Comparison of ENCODE assay signal across 10 cellular contexts in genomic region chr14:105059035-105059916, GRCh38. TPM values are rescaled to one million over a fixed set of nuclear protein-coding genes. Genes with fewer than 3 reads are reported as not detected.
A peak's percentile ranks its signal among the peaks of the same experiment; 100 is the strongest.
DNase-seq lines count a peak whose midpoint lies in the region; TF ChIP-seq lines count a peak whose summit lies in the region.
"Had no signal": no experiment of that assay in that cellular context is flagged by ENCODE, and none has a peak within 500 bp of the region (broad histone marks: within the 10 kb centered on the region; RNA-seq: fewer than 3 reads in every experiment).

No MANE protein-coding gene starts in this region.

- peak overlapping the region; percentile 89 for H3K27ac Mint-ChIP-seq in activated CD4-positive, alpha-beta memory T cell treated with anti-CD3 and anti-CD28 coated beads for 36 hours

- peaks cover 45% of the 10 kb centered on the region for H3K4me1 Mint-ChIP-seq in activated CD4-positive, alpha-beta memory T cell treated with anti-CD3 and anti-CD28 coated beads for 36 hours (ENCODE audit: low read depth)

- intact Hi-C loops in activated CD4-positive, alpha-beta memory T cell treated with anti-CD3 and anti-CD28 coated beads for 36 hours (cut with micrococcal nuclease) = loop anchor here (1.0 kb wide), 3 partner anchors 11 to 38 kb away; partner anchors contain the start of gene CDCA4

- CTCF ChIA-PET in HEK293 (lab: Yijun Ruan, JAX) = interaction anchor here (0.9 to 3.8 kb wide), 3 partner anchors 13 to 28 kb away, joined by 4 to 21 read pairs (median 7); no protein-coding TSS in a partner anchor
- CTCF ChIA-PET in activated CD4-positive, alpha-beta memory T cell treated with anti-CD3 and anti-CD28 coated beads for 36 hours (lab: Charles Lee) = interaction anchor here (0.6 to 12.1 kb wide), 8 partner anchors 11 to 1143 kb away, joined by 3 to 179 read pairs (median 5); no protein-coding TSS in a partner anchor

- H3K27ac ChIP-seq in HEK293 (ENCODE audit: extremely low read depth, low read depth, low read length) = no peak overlapping the region
- H3K27ac ChIP-seq: suprapubic skin had no signal

- no peaks in the 10 kb centered on the region for H3K9me3 Mint-ChIP-seq in activated CD4-positive, alpha-beta memory T cell treated with anti-CD3 and anti-CD28 coated beads for 36 hours

- peak; percentile 81 for DNase-seq in activated CD4-positive, alpha-beta memory T cell treated with anti-CD3 and anti-CD28 coated beads for 36 hours
- DNase-seq in fibroblast of mammary gland (ENCODE audit: low read depth) = peak; percentile 12
- DNase-seq in stimulated activated CD4-positive, alpha-beta T cell treated with anti-CD3 and anti-CD28 coated beads, Interleukin-2, amount 100 ng/mL, for 24 hours = peak; percentile 64 to 65
- DNase-seq in NCI-H2081 treated with DMSO at 0.1 percent for 48 hours (lab: John Stamatoyannopoulos, UW) = no peak
- DNase-seq in NCI-H748 treated with DMSO at 0.1 percent for 48 hours (lab: John Stamatoyannopoulos, UW) = no peak
- DNase-seq in GF-D8 (lab: John Stamatoyannopoulos, UW) = no peak
- no peak for DNase-seq in MV-4-11 (lab: John Stamatoyannopoulos, UW)
- DNase-seq: RPMI8226 had no signal

- H3K36me3 ChIP-seq in HEK293 (ENCODE audit: control insufficient read depth in 2 of 2, insufficient read depth in 1 of 2, low read length in 2 of 2) = no peaks in the 10 kb centered on the region
- H3K36me3 ChIP-seq: suprapubic skin had no signal

- peaks cover 42% of the 10 kb centered on the region for H3K36me3 Mint-ChIP-seq in activated CD4-positive, alpha-beta memory T cell treated with anti-CD3 and anti-CD28 coated beads for 36 hours

- H3K4me1 ChIP-seq in HEK293 (ENCODE audit: control insufficient read depth, insufficient read depth, low read length) = no peaks in the 10 kb centered on the region

- TF ChIP-seq CTCF in HEK293 (tag by site-specific recombination; IDR thresholded peaks at IDR 0.05) = peak; percentile 53; the same call in 1 of the 2 replicates
- no peak for TF ChIP-seq CTCF in fibroblast of mammary gland (conservative IDR thresholded peaks at IDR 0.05; ENCODE audit: control insufficient read depth, insufficient read depth, low read depth, low read length)

- no peak overlapping the region for H3K4me3 ChIP-seq in HEK293 (ENCODE audit: low read depth, low read length)
- H3K4me3 ChIP-seq in fibroblast of mammary gland (ENCODE audit: control insufficient read depth, low read depth, low read length) = no peak overlapping the region
- H3K4me3 ChIP-seq: suprapubic skin had no signal

- H3K27me3 Mint-ChIP-seq in activated CD4-positive, alpha-beta memory T cell treated with anti-CD3 and anti-CD28 coated beads for 36 hours = no peaks in the 10 kb centered on the region

- no peaks in the 10 kb centered on the region for H3K9me3 ChIP-seq in HEK293 (ENCODE audit: control insufficient read depth, insufficient read depth, low read depth, low read length)
- H3K9me3 ChIP-seq: suprapubic skin had no signal

- peak overlapping the region; percentile 94 for H3K4me3 Mint-ChIP-seq in activated CD4-positive, alpha-beta memory T cell treated with anti-CD3 and anti-CD28 coated beads for 36 hours

- POLR2A ChIA-PET in HEK293 (lab: Yijun Ruan, JAX) = no interaction called here
- POLR2A ChIA-PET in activated CD4-positive, alpha-beta memory T cell treated with anti-CD3 and anti-CD28 coated beads for 36 hours (lab: Charles Lee) = interaction anchor here (0.7 to 3.1 kb wide), 7 partner anchors 11 to 40 kb away, joined by 3 to 10 read pairs (median 5); no protein-coding TSS in a partner anchor

TF ChIP-seq in HEK293, 187 proteins besides CTCF, POLR2A, EP300 and RAD21:
- TF ChIP-seq ZFHX2 (tag by site-specific recombination; conservative IDR thresholded peaks at IDR 0.05) (0 out of 2 replicates have a peak, but pooled peaks have one; percentile 16), ZNF26 (tag by site-specific recombination; IDR thresholded peaks at IDR 0.05) (no peak), ZNF843 (tag by site-specific recombination; IDR thresholded peaks at IDR 0.05) (no peak), ZNF645 (tag by site-specific recombination; IDR thresholded peaks at IDR 0.05) (no peak), ZNF174 (tag by site-specific recombination; IDR thresholded peaks at IDR 0.05) (no peak), PRDM1 (tag by site-specific recombination; IDR thresholded peaks at IDR 0.05) (no peak), BCL11A (tag by site-specific recombination; IDR thresholded peaks at IDR 0.05; ENCODE audit: low read depth) (no peak)

RNA-seq across cellular contexts. Expression of gene GPR132, which starts 6.0 kb away (rescaled TPM):
- total RNA-seq in activated CD4-positive, alpha-beta memory T cell treated with anti-CD3 and anti-CD28 coated beads for 36 hours = 10 to 100 TPM; 33.4 to 34.2 TPM

RNA-seq across cellular contexts. Expression of gene CDCA4, which starts 38.4 kb away (rescaled TPM):
- 10 to 100 TPM; 63.4 to 69.1 TPM for total RNA-seq in activated CD4-positive, alpha-beta memory T cell treated with anti-CD3 and anti-CD28 coated beads for 36 hours

Comparison
In these comparisons a context has a peak if more than half of its experiments do, and no peak if none do; other contexts are left out.
1. DNase-seq: peak in activated CD4-positive, alpha-beta memory T cell treated with anti-CD3 and anti-CD28 coated beads for 36 hours (single experiment), fibroblast of mammary gland (single experiment) and stimulated activated CD4-positive, alpha-beta T cell treated with anti-CD3 and anti-CD28 coated beads, Interleukin-2, amount 100 ng/mL, for 24 hours (2 of 2); none in NCI-H2081 treated with DMSO at 0.1 percent for 48 hours (single experiment), NCI-H748 treated with DMSO at 0.1 percent for 48 hours (single experiment), GF-D8 (single experiment) and MV-4-11 (single experiment).